Comparison of ENCODE assay signal across 27 cellular contexts in genomic region chr2:130766037-130766436, GRCh38. TPM values are rescaled to one million over a fixed set of nuclear protein-coding genes. Genes with fewer than 3 reads are reported as not detected.
DNase-seq lines count a peak whose midpoint lies in the region; ATAC-seq, FAIRE-seq and TF ChIP-seq lines count a peak whose summit lies in the region.
"Had no signal": no experiment of that assay in that cellular context is flagged by ENCODE, and none has a peak within 500 bp of the region (broad histone marks: within the 10 kb centered on the region; RNA-seq: fewer than 3 reads in every experiment).

No MANE protein-coding gene starts in this region.

- H4K20me1 ChIP-seq in osteoblast (ENCODE audit: insufficient read depth, low read length) = no peaks in the 10 kb centered on the region

- H3K9ac ChIP-seq in kidney (ENCODE audit: low read length in 2 of 2) = no peak overlapping the region
- H3K9ac ChIP-seq: BLaER1 treated with 17β-estradiol and CSF1 and Interleukin-3, amounts not matched to agents 10 nM and 100 nM; GM23248 had no signal

- H2AFZ ChIP-seq in osteoblast (ENCODE audit: low read length) = no peak overlapping the region
- H2AFZ ChIP-seq: GM23248 had no signal

- no peaks in the 10 kb centered on the region for H3K36me3 Mint-ChIP-seq in activated CD4-positive, alpha-beta T cell treated with anti-CD3 and anti-CD28 coated beads, Interleukin-2, amount 10 ng/mL, durations not matched to agents 24 days and 14 days (ENCODE audit: low read depth)
- H3K36me3 Mint-ChIP-seq: CD14-positive monocyte; CD8-positive, alpha-beta memory T cell had no signal

- 82 to 90% (median 87%) methylated on average over 7 of the region's 7 CpGs for WGBS in heart left ventricle, 4 donors
- 87 to 94% (median 92%) methylated on average over 7 of the region's 7 CpGs for WGBS in spleen, 5 donors

- H3K27me3 Mint-ChIP-seq in activated CD4-positive, alpha-beta T cell treated with anti-CD3 and anti-CD28 coated beads, Interleukin-2, amount 10 ng/mL, durations not matched to agents 24 days and 14 days = no peaks in the 10 kb centered on the region

- no peaks in the 10 kb centered on the region for H3K79me2 ChIP-seq in osteoblast (ENCODE audit: insufficient read depth, low read length)

- H3K4me3 Mint-ChIP-seq in activated CD4-positive, alpha-beta T cell treated with anti-CD3 and anti-CD28 coated beads, Interleukin-2, amount 10 ng/mL, durations not matched to agents 24 days and 14 days = no peak overlapping the region
- H3K4me3 Mint-ChIP-seq: CD14-positive monocyte; CD4-positive, alpha-beta T cell; CD8-positive, alpha-beta memory T cell had no signal

- no peaks in the 10 kb centered on the region for H3K9me3 Mint-ChIP-seq in activated CD4-positive, alpha-beta T cell treated with anti-CD3 and anti-CD28 coated beads, Interleukin-2, amount 10 ng/mL, durations not matched to agents 24 days and 14 days
- H3K9me3 Mint-ChIP-seq: CD14-positive monocyte; CD4-positive, alpha-beta T cell; CD8-positive, alpha-beta memory T cell had no signal

- H3K9me3 ChIP-seq in heart left ventricle (no peaks in the 10 kb centered on the region), kidney (ENCODE audit: control insufficient read depth in 1 of 2, low read length in 2 of 2) (no peaks in the 10 kb centered on the region), osteoblast (ENCODE audit: low read depth, low read length) (no peaks in the 10 kb centered on the region), spleen (no peaks in the 10 kb centered on the region)
- H3K9me3 ChIP-seq: BE2C; BLaER1 treated with 17β-estradiol and CSF1 and Interleukin-3, amounts not matched to agents 10 nM and 100 nM had no signal

- H3K4me3 ChIP-seq in heart left ventricle (no peak overlapping the region), kidney (ENCODE audit: low read length in 2 of 2) (no peak overlapping the region), osteoblast (ENCODE audit: insufficient read depth, low read length) (no peak overlapping the region), spleen (no peak overlapping the region)
- H3K4me3 ChIP-seq: BLaER1 treated with 17β-estradiol and CSF1 and Interleukin-3, amounts not matched to agents 10 nM and 100 nM; GM12878; GM23248 had no signal

- intact Hi-C loops in cardiac septum (cut with DNase I) (no loop called here), heart left ventricle (cut with DNase I) (no loop called here), kidney (cut with DNase I) (no loop called here), spleen (cut with DNase I; ENCODE audit: low total_unique reads) (no loop called here)
- intact Hi-C loops in activated CD4-positive, alpha-beta T cell treated with anti-CD3 and anti-CD28 coated beads, Interleukin-2, amount 10 ng/mL, durations not matched to agents 24 days and 14 days (cut with micrococcal nuclease) = no loop called here

- H3K27me3 ChIP-seq in heart left ventricle (peaks cover 0 to 48% (median 2%) of the 10 kb centered on the region in 9 donors), osteoblast (ENCODE audit: insufficient read depth, low read length) (no peaks in the 10 kb centered on the region), spleen (replicated peaks in 1 of 7) (peaks cover 0 to 57% (median 4%) of the 10 kb centered on the region in 7 donors)
- H3K27me3 ChIP-seq: BE2C; BLaER1 treated with 17β-estradiol and CSF1 and Interleukin-3, amounts not matched to agents 10 nM and 100 nM had no signal

- no peak for TF ChIP-seq CTCF in heart left ventricle (IDR thresholded peaks at IDR 0.05)
- no peak for TF ChIP-seq CTCF in kidney (IDR thresholded peaks at IDR 0.05; ENCODE audit: borderline replicate concordance, extremely low read depth, insufficient read depth)
- TF ChIP-seq CTCF in osteoblast (IDR thresholded peaks at IDR 0.05; ENCODE audit: extremely low read depth, low read depth, low read length) = no peak
- no peak for TF ChIP-seq CTCF in spleen (IDR thresholded peaks at IDR 0.05 in 8 of 11, conservative IDR thresholded peaks at IDR 0.05 in 3 of 11)

- TF ChIP-seq POLR2A in heart left ventricle (IDR thresholded peaks at IDR 0.05) (no peak), spleen (IDR thresholded peaks at IDR 0.05) (no peak)

- H3K4me1 ChIP-seq in heart left ventricle = no peaks in the 10 kb centered on the region
- H3K4me1 ChIP-seq in kidney (ENCODE audit: control insufficient read depth in 1 of 2, insufficient read depth in 1 of 2, low read depth in 1 of 2, low read length in 2 of 2) = no peaks in the 10 kb centered on the region
- no peaks in the 10 kb centered on the region for H3K4me1 ChIP-seq in osteoblast (ENCODE audit: insufficient read depth, low read length)
- H3K4me1 ChIP-seq in spleen = no peaks in the 10 kb centered on the region
- H3K4me1 ChIP-seq: BE2C; BLaER1 treated with 17β-estradiol and CSF1 and Interleukin-3, amounts not matched to agents 10 nM and 100 nM had no signal

- no peak overlapping the region for H3K27ac Mint-ChIP-seq in activated CD4-positive, alpha-beta T cell treated with anti-CD3 and anti-CD28 coated beads, Interleukin-2, amount 10 ng/mL, durations not matched to agents 24 days and 14 days
- H3K27ac Mint-ChIP-seq: CD4-positive, alpha-beta T cell; CD8-positive, alpha-beta memory T cell had no signal

- ATAC-seq in heart left ventricle = no peak
- ATAC-seq: GM12878 had no signal

- H3K27ac ChIP-seq in heart left ventricle (no peak overlapping the region), kidney (ENCODE audit: low read depth in 2 of 2, low read length in 2 of 2) (no peak overlapping the region), osteoblast (ENCODE audit: low read depth, low read length) (no peak overlapping the region), spleen (no peak overlapping the region)
- H3K27ac ChIP-seq: BLaER1 treated with 17β-estradiol and CSF1 and Interleukin-3, amounts not matched to agents 10 nM and 100 nM; GM23248 had no signal

- H3K4me2 ChIP-seq in osteoblast (ENCODE audit: insufficient read depth, low read length) = no peak overlapping the region
- H3K4me2 ChIP-seq: BLaER1 treated with 17β-estradiol and CSF1 and Interleukin-3, amounts not matched to agents 10 nM and 100 nM had no signal

- no peaks in the 10 kb centered on the region for H3K36me3 ChIP-seq in heart left ventricle
- H3K36me3 ChIP-seq in kidney (ENCODE audit: control insufficient read depth in 1 of 2, insufficient read depth in 2 of 2, low read length in 2 of 2) = no peaks in the 10 kb centered on the region
- H3K36me3 ChIP-seq in osteoblast (ENCODE audit: insufficient read depth, low read length) = no peaks in the 10 kb centered on the region
- no peaks in the 10 kb centered on the region for H3K36me3 ChIP-seq in spleen
- H3K36me3 ChIP-seq: BE2C; BLaER1 treated with 17β-estradiol and CSF1 and Interleukin-3, amounts not matched to agents 10 nM and 100 nM had no signal

- FAIRE-seq in kidney (lab: Jason Lieb, UNC) = no peak
- FAIRE-seq: A204.1, D721Med, GM12878, GM19239, H1 had no signal

- no peaks in the 10 kb centered on the region for H3K4me1 Mint-ChIP-seq in activated CD4-positive, alpha-beta T cell treated with anti-CD3 and anti-CD28 coated beads, Interleukin-2, amount 10 ng/mL, durations not matched to agents 24 days and 14 days
- H3K4me1 Mint-ChIP-seq: CD14-positive monocyte; CD8-positive, alpha-beta memory T cell had no signal

- DNase-seq in cardiac septum (ENCODE audit: low spot score) (peak; percentile 27), heart left ventricle (no peak), kidney (peak; percentile 12), osteoblast (ENCODE audit: insufficient read length, low spot score, missing footprints) (peak; percentile 27), spleen (peak; percentile 47), HT-29 (ENCODE audit: low spot score) (no peak), NCI-H2227 (lab: John Stamatoyannopoulos, UW; ENCODE audit: unreplicated experiment) (no peak)
- DNase-seq in activated CD4-positive, alpha-beta T cell treated with anti-CD3 and anti-CD28 coated beads, Interleukin-2, amount 10 ng/mL, durations not matched to agents 24 days and 14 days = no peak
- DNase-seq: ACHN; AML-193; BE2C; CD4-positive, alpha-beta T cell; CD8-positive, alpha-beta memory T cell; DMS 273 treated with DMSO at 0.1 percent for 48 hours; DMS79; EL; GDM1; GM23248; H7; HCEC 1CT had no signal

RNA-seq across cellular contexts. Expression of gene AMER3, which starts 10.7 kb away (rescaled TPM):
- total RNA-seq in cardiac septum (not detected), heart left ventricle (not detected), kidney (not detected), osteoblast (not detected in 2 replicates), spleen (not detected)
- polyA plus RNA-seq in heart left ventricle (not detected), kidney (ENCODE audit: insufficient read depth, low read depth, low replicate concordance) (not detected), spleen (not detected)
- not detected in 2 replicates for total RNA-seq in HT-29 (2014; rRNA removed; shearing (Covaris generic))
- total RNA-seq in activated CD4-positive, alpha-beta T cell treated with anti-CD3 and anti-CD28 coated beads, Interleukin-2, amount 10 ng/mL, durations not matched to agents 24 days and 14 days = not detected in 2 replicates
- total RNA-seq: CD4-positive, alpha-beta T cell; CD8-positive, alpha-beta memory T cell; GM12878; GM23248 had no signal
- polyA plus RNA-seq: CD14-positive monocyte; CD8-positive, alpha-beta memory T cell; GM12878; GM23248 had no signal

RNA-seq across cellular contexts. Expression of gene GPR148, which starts 37.2 kb away (rescaled TPM):
- total RNA-seq in cardiac septum (not detected), heart left ventricle (not detected), kidney (not detected), osteoblast (not detected in 2 replicates), spleen (not detected)
- polyA plus RNA-seq in heart left ventricle (not detected), kidney (ENCODE audit: insufficient read depth, low read depth, low replicate concordance) (not detected), spleen (not detected)
- not detected in 2 replicates for total RNA-seq in HT-29 (2014; rRNA removed; shearing (Covaris generic))
- not detected in 2 replicates for total RNA-seq in activated CD4-positive, alpha-beta T cell treated with anti-CD3 and anti-CD28 coated beads, Interleukin-2, amount 10 ng/mL, durations not matched to agents 24 days and 14 days
- total RNA-seq: CD4-positive, alpha-beta T cell; CD8-positive, alpha-beta memory T cell; GM12878; GM23248; H1 had no signal
- polyA plus RNA-seq: CD14-positive monocyte; CD8-positive, alpha-beta memory T cell; GM12878; GM23248 had no signal

Comparison
In these comparisons a context has a peak if more than half of its experiments do, and no peak if none do; other contexts are left out.
1. DNase-seq: peak in cardiac septum (single experiment), kidney (single experiment), osteoblast (single experiment) and spleen (single experiment); none in heart left ventricle (0 of 5), HT-29 (single experiment), activated CD4-positive, alpha-beta T cell treated with anti-CD3 and anti-CD28 coated beads, Interleukin-2, amount 10 ng/mL, durations not matched to agents 24 days and 14 days (single experiment) and NCI-H2227 (single experiment).